8 cellular contexts compared by ENCODE assay signal in genomic region chr9:91164724-91165520, GRCh38.
DNase-seq lines count a peak whose midpoint lies in the region; ATAC-seq and TF ChIP-seq lines count a peak whose summit lies in the region.

No MANE protein-coding gene starts in this region.

- H3F3A ChIP-seq in SK-N-SH (replicated peaks; ENCODE audit: insufficient read depth) = no peaks in the 10 kb centered on the region

- no peaks in the 10 kb centered on the region for H3K36me3 Mint-ChIP-seq in HFFc6 (ENCODE audit: low read depth)
- no peaks in the 10 kb centered on the region for H3K36me3 Mint-ChIP-seq in activated naive CD8-positive, alpha-beta T cell

- intact Hi-C loops in prostate gland (cut with DNase I) = no loop called here

- H3K9me3 Mint-ChIP-seq in HFFc6 = no peaks in the 10 kb centered on the region
- H3K9me3 Mint-ChIP-seq in activated naive CD8-positive, alpha-beta T cell (ENCODE audit: low read depth) = no peaks in the 10 kb centered on the region

- H3K27me3 ChIP-seq in SK-N-SH (ENCODE audit: insufficient read depth) (no peaks in the 10 kb centered on the region), prostate gland (replicated peaks; ENCODE audit: insufficient read depth) (no peaks in the 10 kb centered on the region)

- H3K9ac ChIP-seq in SK-N-SH = no peak overlapping the region

- peak overlapping the region; percentile 86 for H2AFZ ChIP-seq in SK-N-SH (ENCODE audit: low read depth)

- TF ChIP-seq RAD21 in SK-N-SH (IDR thresholded peaks at IDR 0.05; ENCODE audit: low read length) = no peak

- H4K20me1 ChIP-seq in SK-N-SH (ENCODE audit: insufficient read depth) = no peaks in the 10 kb centered on the region

- TF ChIP-seq CTCF in HFFc6 (IDR thresholded peaks at IDR 0.05) (no peak), SK-N-SH (IDR thresholded peaks at IDR 0.05) (no peak), prostate gland (IDR thresholded peaks at IDR 0.05) (no peak)

- H3K27ac ChIP-seq in SK-N-SH (ENCODE audit: low read depth in 2 of 2, low read length in 1 of 2) = peak overlapping the region in 1 of 2 experiments; percentile 51; a peak in 2 of 4 replicates
- no peak overlapping the region for H3K27ac ChIP-seq in prostate gland

- 41% methylated on average over 19 of the region's 21 CpGs for WGBS in SK-N-SH (ENCODE audit: low lambda C conversion rate)
- 79% methylated on average over 21 of the region's 21 CpGs for WGBS in prostate gland

- H3K79me2 ChIP-seq in SK-N-SH (ENCODE audit: insufficient read depth) = no peaks in the 10 kb centered on the region

- H3K9me2 ChIP-seq in SK-N-SH = no peaks in the 10 kb centered on the region

- TF ChIP-seq EP300 in SK-N-SH (IDR thresholded peaks at IDR 0.05; ENCODE audit: borderline replicate concordance in 1 of 2, low read depth in 1 of 2, low read length in 1 of 2) = no peak; a peak in 1 of 4 replicates

- H3K9me3 ChIP-seq in SK-N-SH (no peaks in the 10 kb centered on the region), prostate gland (no peaks in the 10 kb centered on the region)

- ATAC-seq in HG02642 (IDR thresholded peaks at IDR 0.05; ENCODE audit: poor library complexity, unreplicated experiment) = no peak

- peak overlapping the region; percentile 92 for H3K27ac Mint-ChIP-seq in HFFc6
- peak overlapping the region; percentile 90 for H3K27ac Mint-ChIP-seq in activated naive CD8-positive, alpha-beta T cell

- CTCF ChIA-PET in SK-N-SH (lab: Yijun Ruan, JAX) = interaction anchor here (1.4 kb wide), 1 partner anchor 13 kb away, joined by 6 read pairs; no protein-coding TSS in a partner anchor

- TF ChIP-seq POLR2A in prostate gland (IDR thresholded peaks at IDR 0.05) = no peak

- H3K4me3 Mint-ChIP-seq in HFFc6 = peak overlapping the region; percentile 70
- peak overlapping the region; percentile 59 for H3K4me3 Mint-ChIP-seq in activated naive CD8-positive, alpha-beta T cell

- peaks cover 56% of the 10 kb centered on the region for H3K4me1 Mint-ChIP-seq in HFFc6 (ENCODE audit: low read depth)
- H3K4me1 Mint-ChIP-seq in activated naive CD8-positive, alpha-beta T cell (ENCODE audit: low read depth) = peaks cover 40% of the 10 kb centered on the region

- H3K36me3 ChIP-seq in SK-N-SH (replicated peaks in 1 of 2; ENCODE audit: control insufficient read depth in 1 of 2, insufficient read depth in 2 of 2, low read length in 1 of 2) (no peaks in the 10 kb centered on the region), prostate gland (no peaks in the 10 kb centered on the region)

- H3K4me3 ChIP-seq in SK-N-SH (ENCODE audit: low read depth in 2 of 2, low read length in 1 of 2) (no peak overlapping the region), prostate gland (no peak overlapping the region)

- DNase-seq in HFFc6 (peak; percentile 97), SK-N-SH (no peak), hepatic stellate cell (ENCODE audit: low spot score) (peak; percentile 95), prostate gland (ENCODE audit: low spot score) (no peak), NCI-H187 (lab: John Stamatoyannopoulos, UW) (no peak)
- peak; percentile 71 to 74 for DNase-seq in stimulated activated CD4-positive, alpha-beta T cell treated with anti-CD3 and anti-CD28 coated beads, Interleukin-2, amount 100 ng/mL, for 24 hours

- no peaks in the 10 kb centered on the region; the same call in 1 of the 2 replicates for H3K27me3 Mint-ChIP-seq in HFFc6 (ENCODE audit: insufficient read depth)
- H3K27me3 Mint-ChIP-seq in activated naive CD8-positive, alpha-beta T cell = no peaks in the 10 kb centered on the region

- POLR2A ChIA-PET in SK-N-SH (lab: Yijun Ruan, JAX) = no interaction called here

- H3K4me1 ChIP-seq in SK-N-SH (ENCODE audit: control insufficient read depth in 1 of 2, insufficient read depth in 2 of 2, low read depth in 1 of 2, low read length in 1 of 2) (peaks cover 0 to 21% of the 10 kb centered on the region in 2 experiments; a peak in 3 of 4 replicates), prostate gland (replicated peaks) (no peaks in the 10 kb centered on the region)

- peak overlapping the region; percentile 68 for H3K4me2 ChIP-seq in SK-N-SH

TF ChIP-seq in SK-N-SH, 30 proteins besides CTCF, POLR2A, EP300 and RAD21:
- TF ChIP-seq TCF12 (IDR thresholded peaks at IDR 0.05) (peak; percentile 68), MAX (IDR thresholded peaks at IDR 0.05; ENCODE audit: low read depth) (peak; percentile 91), FOSL2 (IDR thresholded peaks at IDR 0.05; ENCODE audit: borderline replicate concordance, low read depth) (peak; percentile 86), SMC3 (IDR thresholded peaks at IDR 0.05; ENCODE audit: low read depth, low read length) (0 out of 2 replicates have a peak, but pooled peaks have one; percentile 10), EZH2phosphoT487 (IDR thresholded peaks at IDR 0.05; ENCODE audit: borderline replicate concordance, low read depth) (no peak), ZBTB33 (IDR thresholded peaks at IDR 0.05; ENCODE audit: borderline replicate concordance, low read depth) (0 out of 2 replicates have a peak, but pooled peaks have one; percentile 22), NFIC (IDR thresholded peaks at IDR 0.05; ENCODE audit: borderline replicate concordance) (peak; percentile 13; the same call in 1 of the 2 replicates), JUND (IDR thresholded peaks at IDR 0.05) (peak; percentile 70)
- TF ChIP-seq, protein P1, sequence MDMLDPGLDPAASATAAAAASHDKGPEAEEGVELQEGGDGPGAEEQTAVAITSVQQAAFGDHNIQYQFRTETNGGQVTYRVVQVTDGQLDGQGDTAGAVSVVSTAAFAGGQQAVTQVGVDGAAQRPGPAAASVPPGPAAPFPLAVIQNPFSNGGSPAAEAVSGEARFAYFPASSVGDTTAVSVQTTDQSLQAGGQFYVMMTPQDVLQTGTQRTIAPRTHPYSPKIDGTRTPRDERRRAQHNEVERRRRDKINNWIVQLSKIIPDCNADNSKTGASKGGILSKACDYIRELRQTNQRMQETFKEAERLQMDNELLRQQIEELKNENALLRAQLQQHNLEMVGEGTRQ (IDR thresholded peaks at IDR 0.05; ENCODE audit: borderline replicate concordance, low read depth, low read length) = no peak

Comparison
In these comparisons a context has a peak if more than half of its experiments do, and no peak if none do; other contexts are left out.
1. DNase-seq: peak in HFFc6 (single experiment), hepatic stellate cell (single experiment) and stimulated activated CD4-positive, alpha-beta T cell treated with anti-CD3 and anti-CD28 coated beads, Interleukin-2, amount 100 ng/mL, for 24 hours (2 of 2); none in SK-N-SH (single experiment), prostate gland (single experiment) and NCI-H187 (0 of 2).